ENCODE assay signal across 8 cellular contexts in the genomic region with DNA sequence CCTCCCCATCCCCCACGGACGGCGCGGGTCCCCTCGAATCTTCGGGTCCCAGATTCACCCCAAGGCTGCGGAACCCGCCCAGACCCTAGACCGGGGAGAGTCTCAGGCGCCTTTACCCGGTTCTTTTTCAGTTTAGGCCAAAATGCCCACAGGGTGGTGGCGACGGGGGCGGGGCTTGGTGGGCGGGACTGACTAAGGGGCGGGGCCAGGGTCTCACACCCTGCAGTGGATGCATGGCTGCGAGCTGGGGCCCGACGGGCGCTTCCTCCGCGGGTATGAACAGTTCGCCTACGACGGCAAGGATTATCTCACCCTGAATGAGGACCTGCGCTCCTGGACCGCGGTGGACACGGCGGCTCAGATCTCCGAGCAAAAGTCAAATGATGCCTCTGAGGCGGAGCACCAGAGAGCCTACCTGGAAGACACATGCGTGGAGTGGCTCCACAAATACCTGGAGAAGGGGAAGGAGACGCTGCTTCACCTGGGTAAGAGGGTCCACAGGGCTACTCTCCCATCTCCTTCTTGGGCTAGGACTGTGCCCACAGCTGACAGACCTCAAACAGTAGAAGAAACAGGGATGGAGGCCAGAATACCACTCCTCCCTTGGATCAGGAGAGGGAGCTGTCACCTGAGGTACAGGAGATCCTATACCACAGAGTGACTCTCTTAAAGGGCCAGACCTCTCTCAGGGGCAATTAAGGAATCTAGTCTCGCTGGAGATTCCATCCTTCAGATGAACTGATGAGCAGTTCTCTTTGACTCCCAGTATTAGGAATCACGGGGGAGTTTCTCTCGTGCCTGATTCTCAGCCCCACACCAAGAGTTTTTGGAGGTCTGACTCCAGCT. TPM values are rescaled to one million over a fixed set of nuclear protein-coding genes. Genes with fewer than 3 reads are reported as not detected.
DNase-seq lines count a peak whose midpoint lies in the region; ATAC-seq and TF ChIP-seq lines count a peak whose summit lies in the region.

No MANE protein-coding gene starts in this region.

- peak; percentile 34 for ATAC-seq in HG02588 (IDR thresholded peaks at IDR 0.05; ENCODE audit: unreplicated experiment)
- ATAC-seq in naive B cell (ENCODE audit: low read depth in 2 of 2), result peak; percentile 52 to 54
- ATAC-seq in stimulated activated naive B cell treated with anti-CD40 and anti-IgM and Interleukin-4, amounts not matched to agents 10 μg/mL and 1 μg/mL and 100 μg/mL, for 72 hours (replicated peaks), result peak; percentile 54 to 62
- ATAC-seq in GM18858 (IDR thresholded peaks at IDR 0.05; ENCODE audit: unreplicated experiment), result no peak

- H3K36me3 Mint-ChIP-seq in Caco-2 (ENCODE audit: insufficient read depth, unreplicated experiment) (peaks cover 31% of the 10 kb centered on the region), naive B cell (peaks cover 18 to 40% of the 10 kb centered on the region in 2 donors)
- peaks cover 51 to 56% of the 10 kb centered on the region in 2 donors for H3K36me3 Mint-ChIP-seq in stimulated activated naive B cell treated with anti-CD40 and anti-IgM and Interleukin-4, amounts not matched to agents 10 μg/mL and 1 μg/mL and 100 μg/mL, for 72 hours

- H3K27me3 Mint-ChIP-seq in Caco-2 (ENCODE audit: insufficient read depth, unreplicated experiment) (no peaks in the 10 kb centered on the region), naive B cell (no peaks in the 10 kb centered on the region)
- H3K27me3 Mint-ChIP-seq in stimulated activated naive B cell treated with anti-CD40 and anti-IgM and Interleukin-4, amounts not matched to agents 10 μg/mL and 1 μg/mL and 100 μg/mL, for 72 hours, result no peaks in the 10 kb centered on the region

- H3K4me1 ChIP-seq in Caco-2 (no peaks in the 10 kb centered on the region), NT2/D1 (ENCODE audit: insufficient read depth, insufficient read length) (peaks cover 5% of the 10 kb centered on the region), esophagus (ENCODE audit: control insufficient read depth in 2 of 2, insufficient read depth in 2 of 2, low read length in 1 of 2) (peaks cover 10 to 16% of the 10 kb centered on the region in 2 donors)

- CTCF ChIA-PET in Caco-2 (lab: Charles Lee), result interaction anchor here (0.5 kb wide), 1 partner anchor 45 kb away, joined by 4 read pairs; no protein-coding TSS in a partner anchor

- no peaks in the 10 kb centered on the region for H3K9me3 ChIP-seq in Caco-2
- H3K9me3 ChIP-seq in NT2/D1 (ENCODE audit: insufficient read depth, low read length), result no peaks in the 10 kb centered on the region
- no peaks in the 10 kb centered on the region for H3K9me3 ChIP-seq in esophagus (ENCODE audit: control insufficient read depth in 2 of 2, insufficient read depth in 1 of 2, low read depth in 1 of 2, low read length in 1 of 2)

- no peak for TF ChIP-seq CTCF in Caco-2 (IDR thresholded peaks at IDR 0.05; ENCODE audit: insufficient read depth in 1 of 2, low read depth in 1 of 2, low read length in 1 of 2, severe bottlenecking in 1 of 2, unreplicated experiment in 1 of 2)

- H3K27ac Mint-ChIP-seq in Caco-2 (ENCODE audit: unreplicated experiment) (peak overlapping the region; percentile 91), naive B cell (peak overlapping the region; percentile 22 to 100 (median 99))
- peak overlapping the region; percentile 100 for H3K27ac Mint-ChIP-seq in stimulated activated naive B cell treated with anti-CD40 and anti-IgM and Interleukin-4, amounts not matched to agents 10 μg/mL and 1 μg/mL and 100 μg/mL, for 72 hours

- H3K9ac ChIP-seq in NT2/D1 (ENCODE audit: insufficient read length, low read depth), result peak overlapping the region; percentile 82

- H3K4me3 Mint-ChIP-seq in Caco-2 (ENCODE audit: unreplicated experiment) (peak overlapping the region; percentile 85), naive B cell (peak overlapping the region; percentile 93 to 100 (median 98))
- peak overlapping the region; percentile 92 to 98 for H3K4me3 Mint-ChIP-seq in stimulated activated naive B cell treated with anti-CD40 and anti-IgM and Interleukin-4, amounts not matched to agents 10 μg/mL and 1 μg/mL and 100 μg/mL, for 72 hours

- BruUV-seq in Caco-2 (replicated peaks; lab: Mats Ljungman, UMichigan), result no TSS peak

- peaks cover 3% of the 10 kb centered on the region for H3K36me3 ChIP-seq in Caco-2 (ENCODE audit: control insufficient read depth, insufficient read depth, low read length)
- peaks cover 36% of the 10 kb centered on the region for H3K36me3 ChIP-seq in NT2/D1 (ENCODE audit: insufficient read depth, insufficient read length, low read length)
- H3K36me3 ChIP-seq in esophagus (ENCODE audit: control insufficient read depth in 2 of 2, insufficient read depth in 2 of 2, low read length in 1 of 2), result peaks cover 9 to 31% of the 10 kb centered on the region in 2 donors

- peak overlapping the region; percentile 88 for H3K4me3 ChIP-seq in Caco-2 (ENCODE audit: low read depth, low read length)
- H3K4me3 ChIP-seq in NT2/D1 (ENCODE audit: insufficient read length, low read depth), result peak overlapping the region; percentile 88
- peak overlapping the region; percentile 83 to 96 for H3K4me3 ChIP-seq in esophagus (ENCODE audit: low read depth in 1 of 2, low read length in 2 of 2)

- POLR2A ChIA-PET in Caco-2 (lab: Charles Lee), result no interaction called here

- DNase-seq in Caco-2 (peak in 1 of 2 experiments; percentile 57), NT2/D1 (ENCODE audit: low read depth, low spot score) (no peak), naive B cell (peak; percentile 65)
- peak; percentile 80 for DNase-seq in activated T-cell treated with anti-CD3 and anti-CD28 coated beads, Interleukin-2, amount 50 U/mL, for 1 hour
- DNase-seq in stimulated activated naive B cell treated with anti-CD40 and anti-IgM and Interleukin-4, amounts not matched to agents 10 μg/mL and 1 μg/mL and 100 μg/mL, for 72 hours, result peak; percentile 56

- H3K27me3 ChIP-seq in Caco-2 (replicated peaks; ENCODE audit: control insufficient read depth, insufficient read depth, low read length) (no peaks in the 10 kb centered on the region), NT2/D1 (ENCODE audit: insufficient read depth, insufficient read length) (no peaks in the 10 kb centered on the region), esophagus (ENCODE audit: control insufficient read depth in 1 of 2, insufficient read depth in 2 of 2, low read length in 2 of 2) (no peaks in the 10 kb centered on the region)

- H3K4me1 Mint-ChIP-seq in Caco-2 (ENCODE audit: low read depth, unreplicated experiment) (no peaks in the 10 kb centered on the region), naive B cell (peaks cover 55 to 71% (median 59%) of the 10 kb centered on the region in 3 donors)
- peaks cover 42 to 63% of the 10 kb centered on the region in 2 donors for H3K4me1 Mint-ChIP-seq in stimulated activated naive B cell treated with anti-CD40 and anti-IgM and Interleukin-4, amounts not matched to agents 10 μg/mL and 1 μg/mL and 100 μg/mL, for 72 hours

- peak overlapping the region; percentile 99 to 100 for H3K27ac ChIP-seq in esophagus (ENCODE audit: low read depth in 2 of 2, low read length in 1 of 2)

- intact Hi-C loops in Caco-2 (cut with micrococcal nuclease; ENCODE audit: unreplicated experiment), result no loop called here

- H3K9me3 Mint-ChIP-seq in Caco-2 (ENCODE audit: unreplicated experiment) (no peaks in the 10 kb centered on the region), naive B cell (no peaks in the 10 kb centered on the region)
- peaks cover 3 to 6% of the 10 kb centered on the region in 2 donors for H3K9me3 Mint-ChIP-seq in stimulated activated naive B cell treated with anti-CD40 and anti-IgM and Interleukin-4, amounts not matched to agents 10 μg/mL and 1 μg/mL and 100 μg/mL, for 72 hours

- WGBS in esophagus, 2 donors, result 11 to 13% methylated on average over 37 of the region's 37 CpGs

RNA-seq across cellular contexts. Expression of gene HLA-E, which starts 0.9 kb away (rescaled TPM):
- total RNA-seq in Caco-2 (2022), result 47.0 and 49.6 TPM in 2 replicates
- polyA plus RNA-seq in esophagus (100 to 1,000 TPM; 162 to 196 TPM), naive B cell (ENCODE audit: low read depth in 6 of 6) (1,000 to 10,000 TPM; 2,024 to 3,192 (median 2,301) TPM)

Comparison
In these comparisons a context has a peak if more than half of its experiments do, and no peak if none do; other contexts are left out.
1. RNA of gene HLA-E, which starts 0.9 kb away (polyA plus RNA-seq): 2,024 to 3,192 TPM in naive B cell; 162 to 196 TPM in esophagus; every median in the first group is over 10 times any median in the second.
2. Peak in every context shown above with its lines, with median percentiles within 50 percentile points of each other: H3K4me3 ChIP-seq, H3K27ac Mint-ChIP-seq and H3K4me3 Mint-ChIP-seq.